In the genomic region with DNA sequence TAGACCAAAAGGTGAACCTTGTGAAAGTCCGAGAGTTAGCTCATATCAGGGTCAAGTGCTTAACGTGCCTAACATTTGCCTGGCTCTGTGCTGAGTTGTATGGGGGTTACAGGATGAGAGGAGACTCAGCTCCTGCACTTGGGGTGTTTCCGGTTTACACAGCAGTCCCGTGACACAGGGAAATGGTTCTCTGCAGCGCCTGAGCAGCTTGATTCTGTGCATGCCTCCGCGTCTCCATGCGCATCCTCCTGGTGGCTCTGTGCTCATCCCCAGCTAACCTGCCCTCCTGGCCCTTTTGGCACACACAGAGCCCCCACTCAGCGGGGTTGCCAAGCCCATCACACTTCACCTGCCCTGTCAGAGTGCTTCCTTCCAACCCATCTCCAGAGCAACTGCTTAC, we compare ENCODE assay signal across 12 cellular contexts.
"Had no signal": no experiment of that assay in that cellular context is flagged by ENCODE, and none has a peak within 500 bp of the region (broad histone marks: within the 10 kb centered on the region; RNA-seq: fewer than 3 reads in every experiment).

No MANE protein-coding gene starts in this region.

- H3K4me1 ChIP-seq: foreskin keratinocyte, uterus had no signal

- H3K4me3 ChIP-seq: uterus had no signal

- H3K36me3 ChIP-seq: uterus had no signal

- DNase-seq: effector memory CD8-positive, alpha-beta T cell; foreskin keratinocyte; immature natural killer cell; kidney; left cardiac atrium; mesendoderm; naive B cell; small intestine; stimulated activated CD4-positive, alpha-beta T cell treated with anti-CD3 and anti-CD28 coated beads, Interleukin-2, amount 100 ng/mL, for 48 hours; stimulated activated naive CD4-positive, alpha-beta T cell treated with Interleukin-2 at 50 U/mL for 16 hours; trophoblast cell; uterus had no signal

- H3K9me3 ChIP-seq: uterus had no signal

- H3K27me3 ChIP-seq: foreskin keratinocyte, uterus had no signal

- H3K27ac ChIP-seq: foreskin keratinocyte, uterus had no signal
